In the genomic region with DNA sequence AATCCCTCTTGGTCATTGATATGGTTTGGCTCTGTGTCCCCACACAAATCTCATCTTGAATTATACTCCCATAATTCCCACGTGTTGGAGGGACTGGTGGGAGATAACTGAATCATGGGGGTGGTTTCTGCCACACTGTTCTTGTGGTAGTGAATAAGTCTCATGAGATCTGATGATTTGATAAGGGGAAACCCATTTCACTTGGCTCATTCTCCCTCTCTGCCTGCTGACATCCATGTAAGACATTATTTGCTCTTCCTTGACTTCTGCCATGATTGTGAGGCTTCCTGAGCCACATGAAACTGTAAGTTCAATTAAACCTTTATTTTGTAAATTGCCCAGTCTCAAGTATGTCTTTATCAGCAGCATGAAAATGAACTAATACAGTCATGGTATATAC, we compare ENCODE assay signal across 22 cellular contexts.
DNase-seq lines count a peak whose midpoint lies in the region; ATAC-seq, FAIRE-seq and TF ChIP-seq lines count a peak whose summit lies in the region.
"Had no signal": no experiment of that assay in that cellular context is flagged by ENCODE, and none has a peak within 500 bp of the region (broad histone marks: within the 10 kb centered on the region; RNA-seq: fewer than 3 reads in every experiment).

No MANE protein-coding gene starts in this region.

- H3K9me3 ChIP-seq in IMR-90 (ENCODE audit: control insufficient read depth, insufficient read depth, low read length) = no peaks in the 10 kb centered on the region
- no peaks in the 10 kb centered on the region for H3K9me3 ChIP-seq in K562 (replicated peaks; ENCODE audit: control insufficient read depth, insufficient read depth, low read depth, low read length)
- H3K9me3 ChIP-seq: Caco-2 had no signal

- no peaks in the 10 kb centered on the region for H3K27me3 Mint-ChIP-seq in activated T-cell treated with anti-CD3 and anti-CD28 coated beads, Interleukin-2, amount 50 U/mL, for 72 hours (ENCODE audit: low read depth)
- no peaks in the 10 kb centered on the region for H3K27me3 Mint-ChIP-seq in activated T-cell treated with anti-CD3 and anti-CD28 coated beads, Interleukin-2, amount 50 U/mL, for 4 hours (ENCODE audit: low read depth)
- H3K27me3 Mint-ChIP-seq: B cell; CD4-positive, CD25-positive, alpha-beta regulatory T cell had no signal

- no peak overlapping the region for H2BK5ac ChIP-seq in IMR-90 (ENCODE audit: low read depth, low read length, poor library complexity, severe bottlenecking)

- FAIRE-seq in K562 (lab: Jason Lieb, UNC) = no peak
- FAIRE-seq: GM12878, GM19239, H1 had no signal

- BruUV-seq in IMR-90 (replicated peaks; lab: Mats Ljungman, UMichigan) (TSS peak; percentile 24), K562 (replicated peaks; lab: Mats Ljungman, UMichigan) (no TSS peak)

- no peak overlapping the region for H4K91ac ChIP-seq in IMR-90 (ENCODE audit: insufficient read depth, low read depth, low read length)

- dilution Hi-C loops in IMR-90 (cut with HindIII; ENCODE audit: low sequenced_read_pairs, unreplicated experiment) = no loop called here

- ATAC-seq in activated T-cell treated with anti-CD3 and anti-CD28 coated beads, Interleukin-2, amount 50 U/mL, for 72 hours (replicated peaks in 1 of 2) = no peak
- ATAC-seq in activated T-cell treated with anti-CD3 and anti-CD28 coated beads, Interleukin-2, amount 50 U/mL, for 4 hours = no peak
- ATAC-seq in IMR-90 (ENCODE audit: low read depth) (no peak), K562 (no peak)
- ATAC-seq: CD8-positive, alpha-beta T cell; GM12878; HCT116 had no signal

- no peaks in the 10 kb centered on the region for H3K79me2 ChIP-seq in K562 (ENCODE audit: control insufficient read depth, insufficient read depth, low read length)

- no peak overlapping the region for H3K23ac ChIP-seq in IMR-90 (ENCODE audit: low read depth, low read length)

- H2BK120ac ChIP-seq in IMR-90 (ENCODE audit: low read depth, low read length) = no peak overlapping the region

- POLR2A ChIA-PET in IMR-90 (lab: Charles Lee; ENCODE audit: unreplicated experiment) = no interaction called here
- POLR2A ChIA-PET in K562 (lab: Yijun Ruan, JAX) = no interaction called here

- H3K18ac ChIP-seq in IMR-90 (ENCODE audit: low read depth, low read length) = no peak overlapping the region

- H2BK15ac ChIP-seq in IMR-90 (ENCODE audit: low read depth, low read length) = no peak overlapping the region

- H3K36me3 Mint-ChIP-seq in activated T-cell treated with anti-CD3 and anti-CD28 coated beads, Interleukin-2, amount 50 U/mL, for 72 hours (ENCODE audit: insufficient read depth in 2 of 2) = peaks cover 7 to 10% of the 10 kb centered on the region in 2 donors
- peaks cover 47% of the 10 kb centered on the region for H3K36me3 Mint-ChIP-seq in activated T-cell treated with anti-CD3 and anti-CD28 coated beads, Interleukin-2, amount 50 U/mL, for 4 hours (ENCODE audit: insufficient read depth)

- H3K14ac ChIP-seq in IMR-90 (replicated peaks; ENCODE audit: low read depth, low read length) = no peak overlapping the region

- in situ Hi-C loops in IMR-90 (cut with MboI; ENCODE audit: low sequenced_read_pairs) (no loop called here), K562 (cut with MboI) (no loop called here)

- no CpG with 5 or more reads among the region's 1 CpG for WGBS in IMR-90 (ENCODE audit: extremely low coverage in 2 of 2, insufficient read length in 1 of 2), 2 experiments
- 13% methylated on average over 1 of the region's 1 CpG for WGBS in K562 (ENCODE audit: insufficient coverage, low coverage, missing lambda C conversion rate)

- no peak for TF ChIP-seq EP300 in K562 (IDR thresholded peaks at IDR 0.05; ENCODE audit: low read length)

- H4K5ac ChIP-seq in IMR-90 (ENCODE audit: low read depth, low read length) = no peak overlapping the region

- H3K56ac ChIP-seq in IMR-90 (ENCODE audit: extremely low read depth, insufficient read depth, low read length) = no peak overlapping the region

- no peak overlapping the region for H3K4me3 Mint-ChIP-seq in activated T-cell treated with anti-CD3 and anti-CD28 coated beads, Interleukin-2, amount 50 U/mL, for 72 hours
- H3K4me3 Mint-ChIP-seq in activated T-cell treated with anti-CD3 and anti-CD28 coated beads, Interleukin-2, amount 50 U/mL, for 4 hours = no peak overlapping the region
- H3K4me3 Mint-ChIP-seq: B cell; CD4-positive, CD25-positive, alpha-beta regulatory T cell; CD8-positive, alpha-beta T cell had no signal

- H4K20me1 ChIP-seq in IMR-90 (ENCODE audit: insufficient read depth, low read length) (no peaks in the 10 kb centered on the region), K562 (replicated peaks; ENCODE audit: control insufficient read depth, insufficient read depth, low read length) (no peaks in the 10 kb centered on the region)
- H4K20me1 ChIP-seq: BLaER1 had no signal

- no peak overlapping the region for H3K4me2 ChIP-seq in IMR-90 (ENCODE audit: low read depth, low read length)
- H3K4me2 ChIP-seq in K562 (ENCODE audit: insufficient read depth, low read length) = no peak overlapping the region
- H3K4me2 ChIP-seq: BLaER1 had no signal

- no peak overlapping the region for H2AK9ac ChIP-seq in IMR-90 (replicated peaks; ENCODE audit: low read depth, low read length, poor library complexity)

- H3K4me1 ChIP-seq in IMR-90 (ENCODE audit: control insufficient read depth, insufficient read depth, low read length) (no peaks in the 10 kb centered on the region), K562 (replicated peaks in 1 of 2; ENCODE audit: control insufficient read depth in 2 of 2, insufficient read depth in 2 of 2, low read length in 2 of 2) (no peaks in the 10 kb centered on the region)
- H3K4me1 ChIP-seq: BLaER1, Caco-2 had no signal

- CTCF ChIA-PET in IMR-90 (lab: Yijun Ruan, JAX) (no interaction called here), K562 (lab: Yijun Ruan, JAX; ENCODE audit: low intra/inter-chr PET ratio) (no interaction called here)

- no peak for TF ChIP-seq RAD21 in IMR-90 (IDR thresholded peaks at IDR 0.05; ENCODE audit: low read length)
- no peak for TF ChIP-seq RAD21 in K562 (CRISPR knock-in tag; conservative IDR thresholded peaks at IDR 0.05 in 1 of 2, IDR thresholded peaks at IDR 0.05 in 1 of 2)

- peaks cover 1 to 6% of the 10 kb centered on the region in 2 donors for H3K9me3 Mint-ChIP-seq in activated T-cell treated with anti-CD3 and anti-CD28 coated beads, Interleukin-2, amount 50 U/mL, for 72 hours
- no peaks in the 10 kb centered on the region for H3K9me3 Mint-ChIP-seq in activated T-cell treated with anti-CD3 and anti-CD28 coated beads, Interleukin-2, amount 50 U/mL, for 4 hours
- H3K9me3 Mint-ChIP-seq: CD8-positive, alpha-beta T cell had no signal

- H3K9ac ChIP-seq in IMR-90 (ENCODE audit: low read depth, low read length) (no peak overlapping the region), K562 (ENCODE audit: insufficient read depth in 1 of 2, low read depth in 2 of 2, low read length in 2 of 2) (no peak overlapping the region)
- H3K9ac ChIP-seq: BLaER1, GM23248 had no signal

- H3K27me3 ChIP-seq in IMR-90 (ENCODE audit: control insufficient read depth, insufficient read depth, low read length) = no peaks in the 10 kb centered on the region
- no peaks in the 10 kb centered on the region for H3K27me3 ChIP-seq in K562 (ENCODE audit: control insufficient read depth in 2 of 2, insufficient read depth in 2 of 2, low read length in 2 of 2)
- H3K27me3 ChIP-seq: BLaER1 had no signal

- no peaks in the 10 kb centered on the region for H3K4me1 Mint-ChIP-seq in activated T-cell treated with anti-CD3 and anti-CD28 coated beads, Interleukin-2, amount 50 U/mL, for 72 hours (ENCODE audit: low read depth)
- H3K4me1 Mint-ChIP-seq in activated T-cell treated with anti-CD3 and anti-CD28 coated beads, Interleukin-2, amount 50 U/mL, for 4 hours (ENCODE audit: low read depth) = no peaks in the 10 kb centered on the region

- no peak overlapping the region for H2BK20ac ChIP-seq in IMR-90 (ENCODE audit: low read depth, low read length)

- no peak overlapping the region for H3K4ac ChIP-seq in IMR-90 (ENCODE audit: low read depth, low read length)

- H3K27ac ChIP-seq in IMR-90 (ENCODE audit: insufficient read depth, low read length) (no peak overlapping the region), K562 (ENCODE audit: extremely low read depth, low read depth, low read length) (no peak overlapping the region)
- H3K27ac ChIP-seq: 22Rv1, BLaER1, C4-2B, GM23248 had no signal

- no peak overlapping the region for H2AK5ac ChIP-seq in IMR-90 (ENCODE audit: low read depth, low read length)

- H3K79me1 ChIP-seq in IMR-90 (ENCODE audit: low read depth in 1 of 2, low read length in 2 of 2) = no peaks in the 10 kb centered on the region

- peak overlapping the region; percentile 87 for H3K27ac Mint-ChIP-seq in activated T-cell treated with anti-CD3 and anti-CD28 coated beads, Interleukin-2, amount 50 U/mL, for 72 hours
- H3K27ac Mint-ChIP-seq: B cell; CD4-positive, CD25-positive, alpha-beta regulatory T cell; CD8-positive, alpha-beta T cell had no signal

- H2AFZ ChIP-seq in IMR-90 (replicated peaks; ENCODE audit: low read length, poor library complexity) (no peak overlapping the region), K562 (ENCODE audit: low read depth, low read length) (no peak overlapping the region)
- H2AFZ ChIP-seq: GM23248 had no signal

- TF ChIP-seq POLR2A in IMR-90 (IDR thresholded peaks at IDR 0.05; ENCODE audit: low read depth, low read length) (no peak), K562 (conservative IDR thresholded peaks at IDR 0.05) (0 out of 2 replicates have a peak, but pooled peaks have one; percentile 17)

- intact Hi-C loops in IMR-90 (cut with micrococcal nuclease) = no loop called here
- intact Hi-C loops in K562 (cut with micrococcal nuclease) = no loop called here

- H4K8ac ChIP-seq in IMR-90 (ENCODE audit: low read depth in 2 of 2, low read length in 2 of 2) = no peak overlapping the region

- no peak for TF ChIP-seq CTCF in IMR-90 (conservative IDR thresholded peaks at IDR 0.05; ENCODE audit: low read depth, low read length)
- no peak for TF ChIP-seq CTCF in K562 (IDR thresholded peaks at IDR 0.05 in 2 of 3, conservative IDR thresholded peaks at IDR 0.05 in 1 of 3; ENCODE audit: insufficient read depth in 2 of 3, low read depth in 1 of 3, low read length in 3 of 3)

- H3K4me3 ChIP-seq in IMR-90 (ENCODE audit: insufficient read depth, low read depth, low read length) (no peak overlapping the region), K562 (no peak overlapping the region)
- H3K4me3 ChIP-seq: BLaER1, GM12878, GM23248 had no signal

- H3K36me3 ChIP-seq in IMR-90 (ENCODE audit: control insufficient read depth, insufficient read depth, low read length) (peaks cover 4% of the 10 kb centered on the region), K562 (ENCODE audit: control insufficient read depth, insufficient read depth, low read length) (peaks cover 52% of the 10 kb centered on the region; the same call in 2 of the 3 replicates)

- H3K9me1 ChIP-seq in IMR-90 (ENCODE audit: insufficient read depth, low read length) (no peaks in the 10 kb centered on the region), K562 (ENCODE audit: control insufficient read depth, insufficient read depth, low read length) (no peaks in the 10 kb centered on the region)

- DNase-seq in activated T-cell treated with anti-CD3 and anti-CD28 coated beads, Interleukin-2, amount 50 U/mL, for 72 hours = no peak
- no peak for DNase-seq in activated T-cell treated with anti-CD3 and anti-CD28 coated beads, Interleukin-2, amount 50 U/mL, for 4 hours
- DNase-seq in IMR-90 (no peak), K562 (ENCODE audit: extremely low read depth in 1 of 4, low spot score in 3 of 4) (no peak), NCI-H1694 treated with DMSO at 0.1 percent for 48 hours (lab: John Stamatoyannopoulos, UW) (no peak), Kasumi-1 (lab: John Stamatoyannopoulos, UW) (no peak)
- DNase-seq: Caco-2; CD4-positive, CD25-positive, alpha-beta regulatory T cell; CD8-positive, alpha-beta T cell; DMS79; EL; GDM1; GM23248; H7 had no signal
